Comparison of ENCODE assay signal across 1 cellular context in the genomic region with DNA sequence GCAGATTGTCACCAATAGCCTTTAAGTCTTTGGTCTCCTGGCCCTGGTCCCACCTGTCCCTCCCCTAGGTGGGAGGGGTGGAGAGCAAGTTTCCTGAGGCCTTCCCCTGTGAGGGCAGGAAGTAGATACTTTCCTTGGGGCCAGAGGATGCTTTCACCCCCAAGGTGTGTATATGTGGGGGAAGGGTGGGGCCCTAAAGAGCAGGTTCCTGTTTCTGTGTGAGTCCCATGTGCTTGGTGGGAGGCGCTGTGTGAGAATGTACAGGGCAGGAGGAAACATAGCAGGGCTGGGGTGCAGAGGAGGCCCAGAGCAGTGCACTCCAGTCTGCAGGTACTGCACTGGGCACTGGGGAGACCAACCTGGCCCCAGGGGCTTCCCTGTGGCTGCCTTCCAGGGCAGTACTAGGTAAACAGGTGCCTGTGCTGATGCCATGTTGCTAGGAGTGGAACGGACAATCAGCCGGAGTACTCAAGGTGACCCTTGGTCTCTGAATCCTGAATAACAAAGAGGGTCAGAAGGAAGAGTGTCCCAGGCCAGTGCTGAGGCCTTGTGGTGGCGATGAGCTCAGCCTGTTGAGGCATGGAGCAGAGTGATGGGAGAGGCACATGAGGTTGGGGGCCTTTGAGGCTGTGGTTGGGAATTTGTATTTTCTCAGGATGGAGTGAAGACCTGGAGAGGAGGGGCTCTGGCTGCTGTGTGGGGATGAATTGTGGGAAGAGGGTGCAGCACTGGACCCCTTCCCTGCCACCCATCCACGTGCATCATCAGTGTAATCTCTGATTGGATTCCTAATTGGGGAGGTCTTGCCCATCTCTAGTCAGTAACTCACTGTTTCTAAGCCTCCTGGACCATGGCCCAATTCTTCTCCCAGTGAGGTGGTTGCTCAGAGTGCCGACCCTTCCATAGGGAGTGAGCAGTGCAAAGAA.
A peak's percentile ranks its signal among the peaks of the same experiment; 100 is the strongest.
TF ChIP-seq lines count a peak whose summit lies in the region.

No MANE protein-coding gene starts in this region.

TF ChIP-seq in HepG2, 621 proteins besides CTCF, POLR2A, EP300 and RAD21 (continued from another document):
- TF ChIP-seq, protein P1, sequence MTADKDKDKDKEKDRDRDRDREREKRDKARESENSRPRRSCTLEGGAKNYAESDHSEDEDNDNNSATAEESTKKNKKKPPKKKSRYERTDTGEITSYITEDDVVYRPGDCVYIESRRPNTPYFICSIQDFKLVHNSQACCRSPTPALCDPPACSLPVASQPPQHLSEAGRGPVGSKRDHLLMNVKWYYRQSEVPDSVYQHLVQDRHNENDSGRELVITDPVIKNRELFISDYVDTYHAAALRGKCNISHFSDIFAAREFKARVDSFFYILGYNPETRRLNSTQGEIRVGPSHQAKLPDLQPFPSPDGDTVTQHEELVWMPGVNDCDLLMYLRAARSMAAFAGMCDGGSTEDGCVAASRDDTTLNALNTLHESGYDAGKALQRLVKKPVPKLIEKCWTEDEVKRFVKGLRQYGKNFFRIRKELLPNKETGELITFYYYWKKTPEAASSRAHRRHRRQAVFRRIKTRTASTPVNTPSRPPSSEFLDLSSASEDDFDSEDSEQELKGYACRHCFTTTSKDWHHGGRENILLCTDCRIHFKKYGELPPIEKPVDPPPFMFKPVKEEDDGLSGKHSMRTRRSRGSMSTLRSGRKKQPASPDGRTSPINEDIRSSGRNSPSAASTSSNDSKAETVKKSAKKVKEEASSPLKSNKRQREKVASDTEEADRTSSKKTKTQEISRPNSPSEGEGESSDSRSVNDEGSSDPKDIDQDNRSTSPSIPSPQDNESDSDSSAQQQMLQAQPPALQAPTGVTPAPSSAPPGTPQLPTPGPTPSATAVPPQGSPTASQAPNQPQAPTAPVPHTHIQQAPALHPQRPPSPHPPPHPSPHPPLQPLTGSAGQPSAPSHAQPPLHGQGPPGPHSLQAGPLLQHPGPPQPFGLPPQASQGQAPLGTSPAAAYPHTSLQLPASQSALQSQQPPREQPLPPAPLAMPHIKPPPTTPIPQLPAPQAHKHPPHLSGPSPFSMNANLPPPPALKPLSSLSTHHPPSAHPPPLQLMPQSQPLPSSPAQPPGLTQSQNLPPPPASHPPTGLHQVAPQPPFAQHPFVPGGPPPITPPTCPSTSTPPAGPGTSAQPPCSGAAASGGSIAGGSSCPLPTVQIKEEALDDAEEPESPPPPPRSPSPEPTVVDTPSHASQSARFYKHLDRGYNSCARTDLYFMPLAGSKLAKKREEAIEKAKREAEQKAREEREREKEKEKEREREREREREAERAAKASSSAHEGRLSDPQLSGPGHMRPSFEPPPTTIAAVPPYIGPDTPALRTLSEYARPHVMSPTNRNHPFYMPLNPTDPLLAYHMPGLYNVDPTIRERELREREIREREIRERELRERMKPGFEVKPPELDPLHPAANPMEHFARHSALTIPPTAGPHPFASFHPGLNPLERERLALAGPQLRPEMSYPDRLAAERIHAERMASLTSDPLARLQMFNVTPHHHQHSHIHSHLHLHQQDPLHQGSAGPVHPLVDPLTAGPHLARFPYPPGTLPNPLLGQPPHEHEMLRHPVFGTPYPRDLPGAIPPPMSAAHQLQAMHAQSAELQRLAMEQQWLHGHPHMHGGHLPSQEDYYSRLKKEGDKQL (CRISPR knock-in tag; IDR thresholded peaks at IDR 0.05; ENCODE audit: low read depth) = no peak
- TF ChIP-seq, protein P2, sequence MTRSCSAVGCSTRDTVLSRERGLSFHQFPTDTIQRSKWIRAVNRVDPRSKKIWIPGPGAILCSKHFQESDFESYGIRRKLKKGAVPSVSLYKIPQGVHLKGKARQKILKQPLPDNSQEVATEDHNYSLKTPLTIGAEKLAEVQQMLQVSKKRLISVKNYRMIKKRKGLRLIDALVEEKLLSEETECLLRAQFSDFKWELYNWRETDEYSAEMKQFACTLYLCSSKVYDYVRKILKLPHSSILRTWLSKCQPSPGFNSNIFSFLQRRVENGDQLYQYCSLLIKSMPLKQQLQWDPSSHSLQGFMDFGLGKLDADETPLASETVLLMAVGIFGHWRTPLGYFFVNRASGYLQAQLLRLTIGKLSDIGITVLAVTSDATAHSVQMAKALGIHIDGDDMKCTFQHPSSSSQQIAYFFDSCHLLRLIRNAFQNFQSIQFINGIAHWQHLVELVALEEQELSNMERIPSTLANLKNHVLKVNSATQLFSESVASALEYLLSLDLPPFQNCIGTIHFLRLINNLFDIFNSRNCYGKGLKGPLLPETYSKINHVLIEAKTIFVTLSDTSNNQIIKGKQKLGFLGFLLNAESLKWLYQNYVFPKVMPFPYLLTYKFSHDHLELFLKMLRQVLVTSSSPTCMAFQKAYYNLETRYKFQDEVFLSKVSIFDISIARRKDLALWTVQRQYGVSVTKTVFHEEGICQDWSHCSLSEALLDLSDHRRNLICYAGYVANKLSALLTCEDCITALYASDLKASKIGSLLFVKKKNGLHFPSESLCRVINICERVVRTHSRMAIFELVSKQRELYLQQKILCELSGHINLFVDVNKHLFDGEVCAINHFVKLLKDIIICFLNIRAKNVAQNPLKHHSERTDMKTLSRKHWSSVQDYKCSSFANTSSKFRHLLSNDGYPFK (CRISPR knock-in tag; IDR thresholded peaks at IDR 0.05; ENCODE audit: borderline replicate concordance) = 0 out of 2 replicates have a peak, but pooled peaks have one; percentile 10
- TF ChIP-seq ADNP (CRISPR knock-in tag; IDR thresholded peaks at IDR 0.05) (no peak), ZNF30 (CRISPR knock-in tag; IDR thresholded peaks at IDR 0.05) (no peak), FOXJ3 (CRISPR knock-in tag; IDR thresholded peaks at IDR 0.05; ENCODE audit: borderline replicate concordance) (no peak)
- TF ChIP-seq, protein P3, sequence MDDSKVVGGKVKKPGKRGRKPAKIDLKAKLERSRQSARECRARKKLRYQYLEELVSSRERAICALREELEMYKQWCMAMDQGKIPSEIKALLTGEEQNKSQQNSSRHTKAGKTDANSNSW (CRISPR knock-in tag; IDR thresholded peaks at IDR 0.05; ENCODE audit: borderline replicate concordance) = no peak
- TF ChIP-seq, protein P4, sequence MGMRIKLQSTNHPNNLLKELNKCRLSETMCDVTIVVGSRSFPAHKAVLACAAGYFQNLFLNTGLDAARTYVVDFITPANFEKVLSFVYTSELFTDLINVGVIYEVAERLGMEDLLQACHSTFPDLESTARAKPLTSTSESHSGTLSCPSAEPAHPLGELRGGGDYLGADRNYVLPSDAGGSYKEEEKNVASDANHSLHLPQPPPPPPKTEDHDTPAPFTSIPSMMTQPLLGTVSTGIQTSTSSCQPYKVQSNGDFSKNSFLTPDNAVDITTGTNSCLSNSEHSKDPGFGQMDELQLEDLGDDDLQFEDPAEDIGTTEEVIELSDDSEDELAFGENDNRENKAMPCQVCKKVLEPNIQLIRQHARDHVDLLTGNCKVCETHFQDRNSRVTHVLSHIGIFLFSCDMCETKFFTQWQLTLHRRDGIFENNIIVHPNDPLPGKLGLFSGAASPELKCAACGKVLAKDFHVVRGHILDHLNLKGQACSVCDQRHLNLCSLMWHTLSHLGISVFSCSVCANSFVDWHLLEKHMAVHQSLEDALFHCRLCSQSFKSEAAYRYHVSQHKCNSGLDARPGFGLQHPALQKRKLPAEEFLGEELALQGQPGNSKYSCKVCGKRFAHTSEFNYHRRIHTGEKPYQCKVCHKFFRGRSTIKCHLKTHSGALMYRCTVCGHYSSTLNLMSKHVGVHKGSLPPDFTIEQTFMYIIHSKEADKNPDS (CRISPR knock-in tag; IDR thresholded peaks at IDR 0.05) = 0 out of 2 replicates have a peak, but pooled peaks have one; percentile 51
- TF ChIP-seq, protein P5, sequence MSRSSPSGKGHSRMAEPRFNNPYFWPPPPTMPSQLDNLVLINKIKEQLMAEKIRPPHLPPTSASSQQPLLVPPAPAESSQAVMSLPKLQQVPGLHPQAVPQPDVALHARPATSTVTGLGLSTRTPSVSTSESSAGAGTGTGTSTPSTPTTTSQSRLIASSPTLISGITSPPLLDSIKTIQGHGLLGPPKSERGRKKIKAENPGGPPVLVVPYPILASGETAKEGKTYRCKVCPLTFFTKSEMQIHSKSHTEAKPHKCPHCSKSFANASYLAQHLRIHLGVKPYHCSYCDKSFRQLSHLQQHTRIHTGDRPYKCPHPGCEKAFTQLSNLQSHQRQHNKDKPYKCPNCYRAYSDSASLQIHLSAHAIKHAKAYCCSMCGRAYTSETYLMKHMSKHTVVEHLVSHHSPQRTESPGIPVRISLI (CRISPR knock-in tag; IDR thresholded peaks at IDR 0.05; ENCODE audit: borderline replicate concordance) = no peak
